Comparison of ENCODE assay signal across 14 cellular contexts in the genomic region with DNA sequence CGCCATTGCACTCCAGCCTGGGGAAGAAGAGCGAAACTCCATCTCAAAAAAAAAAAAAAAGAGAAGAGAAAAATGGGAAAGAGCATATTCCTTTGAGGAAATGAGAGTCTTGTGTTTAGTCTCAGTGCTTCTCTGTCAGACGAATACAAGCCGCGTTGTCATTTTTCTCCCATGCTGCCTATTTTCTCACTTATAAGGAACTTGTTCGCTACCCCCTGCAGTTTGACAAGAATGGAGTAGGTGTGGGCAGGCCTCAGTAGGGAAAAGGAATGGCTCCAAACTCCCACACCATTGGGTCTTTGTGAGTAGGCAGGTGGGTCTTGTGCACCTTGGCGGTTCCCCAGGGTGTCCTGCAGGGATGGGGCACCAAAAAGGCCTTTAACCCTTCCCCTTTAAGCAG. TPM values are rescaled to one million over a fixed set of nuclear protein-coding genes. Genes with fewer than 3 reads are reported as not detected.
DNase-seq lines count a peak whose midpoint lies in the region; ATAC-seq and TF ChIP-seq lines count a peak whose summit lies in the region.
"Had no signal": no experiment of that assay in that cellular context is flagged by ENCODE, and none has a peak within 500 bp of the region (broad histone marks: within the 10 kb centered on the region; RNA-seq: fewer than 3 reads in every experiment).

No MANE protein-coding gene starts in this region.

- H3K27ac ChIP-seq in spleen: peak overlapping the region in 7 of 8 donors; percentile 71 to 88 (median 78)
- H3K27ac ChIP-seq: testis had no signal

- H3K27me3 ChIP-seq in GM06990 (replicated peaks; ENCODE audit: control insufficient read depth, insufficient read depth, low read length): no peaks in the 10 kb centered on the region
- no peaks in the 10 kb centered on the region for H3K27me3 ChIP-seq in spleen (replicated peaks in 1 of 7)
- H3K27me3 ChIP-seq: testis had no signal

- DNase-seq in GM06990 (ENCODE audit: extremely low read depth, insufficient read length) (no peak), MV-4-11 (lab: John Stamatoyannopoulos, UW) (peak; percentile 88), left lobe of liver (ENCODE audit: low spot score) (no peak), spleen (no peak), HK-2 (ENCODE audit: unreplicated experiment) (no peak)
- DNase-seq in stimulated activated CD4-positive, alpha-beta T cell treated with anti-CD3 and anti-CD28 coated beads, Interleukin-12 subunit alpha, Interleukin-12 subunit beta, amount 100 ng/mL, for 4 hours: no peak
- DNase-seq: activated CD4-positive, alpha-beta memory T cell treated with anti-CD3 and anti-CD28 coated beads, Interleukin-2, amount 10 ng/mL, durations not matched to agents 7 days and 5 days; activated naive CD8-positive, alpha-beta T cell treated with anti-CD3 and anti-CD28 coated beads, Interleukin-2, amount 50 U/mL, for 24 hours; activated T-cell treated with anti-CD3 and anti-CD28 coated beads, Interleukin-2, amount 50 U/mL, for 72 hours; effector memory CD4-positive, alpha-beta T cell; NCI-H1417; NK-92 treated with Interleukin-12 subunit alpha and Interleukin-12 subunit beta, amount 100 ng/mL, for 24 hours; testis had no signal

- no peak for TF ChIP-seq POLR2A in spleen (IDR thresholded peaks at IDR 0.05)

- peaks cover 3% of the 10 kb centered on the region for H3K36me3 ChIP-seq in GM06990 (ENCODE audit: control insufficient read depth, insufficient read depth, low read length)
- H3K36me3 ChIP-seq in spleen: no peaks in the 10 kb centered on the region

- no peak for TF ChIP-seq CTCF in GM06990 (IDR thresholded peaks at IDR 0.05; ENCODE audit: insufficient read depth, low read length, poor library complexity, severe bottlenecking)
- no peak for TF ChIP-seq CTCF in spleen (IDR thresholded peaks at IDR 0.05 in 8 of 11, conservative IDR thresholded peaks at IDR 0.05 in 3 of 11)

- ATAC-seq in left lobe of liver: peak; percentile 15
- no peak for ATAC-seq in GM18868 (IDR thresholded peaks at IDR 0.05; ENCODE audit: unreplicated experiment)
- ATAC-seq: activated naive CD8-positive, alpha-beta T cell treated with anti-CD3 and anti-CD28 coated beads, Interleukin-2, amount 50 U/mL, for 24 hours; activated T-cell treated with anti-CD3 and anti-CD28 coated beads, Interleukin-2, amount 50 U/mL, for 72 hours had no signal

- intact Hi-C loops in spleen (cut with DNase I; ENCODE audit: low total_unique reads): no loop called here

- 0 out of 2 replicates have a peak overlapping the region, but pooled peaks have one; percentile 24 for H3K4me3 ChIP-seq in GM06990 (replicated peaks; ENCODE audit: low read depth, low read length)
- H3K4me3 ChIP-seq in spleen: peak overlapping the region in 2 of 8 donors; percentile 3 to 47
- H3K4me3 ChIP-seq: testis had no signal

- 68 to 85% (median 74%) methylated on average over 7 of the region's 7 CpGs for WGBS in spleen, 5 donors

- peaks cover 0 to 64% (median 27%) of the 10 kb centered on the region in 6 donors for H3K4me1 ChIP-seq in spleen
- H3K4me1 ChIP-seq: testis had no signal

- no peaks in the 10 kb centered on the region for H3K9me3 ChIP-seq in spleen
- H3K9me3 ChIP-seq: testis had no signal

RNA-seq across cellular contexts. Expression of a gene that starts 6.5 kb away (rescaled TPM):
- total RNA-seq in left lobe of liver (0.96 TPM), spleen (10 to 100 TPM; 21.2 to 52.2 (median 28.7) TPM)
- 10 to 100 TPM; 17.1 to 21.9 (median 17.6) TPM for polyA plus RNA-seq in spleen

Comparison
In these comparisons a context has a peak if more than half of its experiments do, and no peak if none do; other contexts are left out.
1. RNA of a gene that starts 6.5 kb away (total RNA-seq): 21.2 to 52.2 TPM in spleen; 0.96 TPM in left lobe of liver (single experiment); every median in the first group is over 10 times any median in the second.